In genomic region chr2:95031726-95032116, GRCh38 we compare ENCODE assay signal across 25 cellular contexts. TPM values are rescaled to one million over a fixed set of nuclear protein-coding genes. Genes with fewer than 3 reads are reported as not detected.
DNase-seq lines count a peak whose midpoint lies in the region; ATAC-seq and TF ChIP-seq lines count a peak whose summit lies in the region.
"Had no signal": no experiment of that assay in that cellular context is flagged by ENCODE, and none has a peak within 500 bp of the region (broad histone marks: within the 10 kb centered on the region; RNA-seq: fewer than 3 reads in every experiment).

No MANE protein-coding gene starts in this region.

- ATAC-seq in foreskin keratinocyte (peak; percentile 56), GM21447 (IDR thresholded peaks at IDR 0.05; ENCODE audit: unreplicated experiment) (no peak), HG02798 (IDR thresholded peaks at IDR 0.05; ENCODE audit: poor library complexity, unreplicated experiment) (no peak)
- ATAC-seq in effector memory CD8-positive, alpha-beta T cell (replicated peaks): no peak
- ATAC-seq: body of pancreas, right lobe of liver, WTC11 had no signal

- peaks cover 3 to 6% of the 10 kb centered on the region in 2 donors for H3K9me3 Mint-ChIP-seq in effector memory CD8-positive, alpha-beta T cell

- H3K36me3 Mint-ChIP-seq in effector memory CD8-positive, alpha-beta T cell (ENCODE audit: insufficient read depth): no peaks in the 10 kb centered on the region
- H3K36me3 Mint-ChIP-seq: mesothelial cell of epicardium; natural killer cell treated with Interleukin-12 subunit alpha and Interleukin-12 subunit beta and Interleukin-15 and Interleukin-18, amount 100 ng/mL, for 72 hours; WTC11 had no signal

- no peak overlapping the region for H3K27ac ChIP-seq in mammary epithelial cell (ENCODE audit: insufficient read depth, low read depth, low read length)
- no peak overlapping the region for H3K27ac ChIP-seq in breast epithelium
- H3K27ac ChIP-seq in foreskin keratinocyte: no peak overlapping the region
- H3K27ac ChIP-seq: 22Rv1, body of pancreas, colonic mucosa, ovary, Peyer's patch, right lobe of liver, thoracic aorta had no signal

- no TSS peak for BruUV-seq in mammary epithelial cell (replicated peaks; lab: Mats Ljungman, UMichigan)

- H3K4me3 Mint-ChIP-seq in effector memory CD8-positive, alpha-beta T cell: no peak overlapping the region
- H3K4me3 Mint-ChIP-seq: activated T-cell treated with anti-CD3 and anti-CD28 coated beads, Interleukin-2, amount 50 U/mL, for 24 hours; mesothelial cell of epicardium; natural killer cell treated with Interleukin-12 subunit alpha and Interleukin-12 subunit beta and Interleukin-15 and Interleukin-18, amount 100 ng/mL, for 72 hours; WTC11 had no signal

- no peak for TF ChIP-seq POLR2A in breast epithelium (IDR thresholded peaks at IDR 0.05)

- TF ChIP-seq CTCF in mammary epithelial cell (conservative IDR thresholded peaks at IDR 0.05 in 1 of 2, IDR thresholded peaks at IDR 0.05 in 1 of 2; ENCODE audit: extremely low read depth in 1 of 2, insufficient read depth in 1 of 2, low read depth in 1 of 2, low read length in 2 of 2) (no peak), breast epithelium (IDR thresholded peaks at IDR 0.05) (no peak), foreskin keratinocyte (conservative IDR thresholded peaks at IDR 0.05) (no peak)

- no peak overlapping the region for H3K27ac Mint-ChIP-seq in effector memory CD8-positive, alpha-beta T cell
- H3K27ac Mint-ChIP-seq: mesothelial cell of epicardium; natural killer cell treated with Interleukin-12 subunit alpha and Interleukin-12 subunit beta and Interleukin-15 and Interleukin-18, amount 100 ng/mL, for 72 hours; WTC11 had no signal

- H3K4me1 ChIP-seq in mammary epithelial cell (ENCODE audit: insufficient read depth, low read length) (no peaks in the 10 kb centered on the region), breast epithelium (no peaks in the 10 kb centered on the region), foreskin keratinocyte (no peaks in the 10 kb centered on the region)
- H3K4me1 ChIP-seq: Caco-2, colonic mucosa, Peyer's patch, right lobe of liver had no signal

- CTCF ChIA-PET in mammary epithelial cell (lab: Charles Lee; ENCODE audit: low non-redundant PET): no interaction called here

- no peak overlapping the region for H3K9ac ChIP-seq in mammary epithelial cell (ENCODE audit: insufficient read depth, low read length)

- no CpG with 5 or more reads among the region's 1 CpG for WGBS in mammary epithelial cell (ENCODE audit: low coverage, missing lambda C conversion rate)

- no peak overlapping the region for H3K4me3 ChIP-seq in mammary epithelial cell (replicated peaks in 1 of 3; ENCODE audit: insufficient read depth in 1 of 3, low read depth in 2 of 3, low read length in 3 of 3)
- no peak overlapping the region for H3K4me3 ChIP-seq in breast epithelium
- H3K4me3 ChIP-seq: body of pancreas, colonic mucosa, K562, ovary, Peyer's patch, right lobe of liver, thoracic aorta had no signal

- H3K27me3 ChIP-seq in mammary epithelial cell (ENCODE audit: insufficient read depth, low read length) (peaks cover 10% of the 10 kb centered on the region), breast epithelium (peaks cover 0 to 37% of the 10 kb centered on the region in 2 donors), foreskin keratinocyte (peaks cover 72% of the 10 kb centered on the region)
- H3K27me3 ChIP-seq: body of pancreas, ovary, right lobe of liver had no signal

- no peak overlapping the region for H2AFZ ChIP-seq in mammary epithelial cell (ENCODE audit: low read depth, low read length)

- dilution Hi-C loops in mammary epithelial cell (cut with HindIII; ENCODE audit: low sequenced_read_pairs): no loop called here

- no peaks in the 10 kb centered on the region for H3K79me2 ChIP-seq in mammary epithelial cell (ENCODE audit: insufficient read depth, low read length)

- no peaks in the 10 kb centered on the region for H3K4me1 Mint-ChIP-seq in effector memory CD8-positive, alpha-beta T cell (ENCODE audit: low read depth in 2 of 2)

- no peak overlapping the region for H3K4me2 ChIP-seq in mammary epithelial cell (ENCODE audit: insufficient read depth, low read depth, low read length)

- no peaks in the 10 kb centered on the region for H4K20me1 ChIP-seq in mammary epithelial cell (ENCODE audit: insufficient read depth, low read length)

- DNase-seq in SIG-M5 treated with dmso at 0.1 percent for 504 hours (lab: John Stamatoyannopoulos, UW; ENCODE audit: unreplicated experiment) (peak; percentile 13), SIG-M5 (lab: John Stamatoyannopoulos, UW) (no peak), mammary epithelial cell (peak; percentile 26), breast epithelium (ENCODE audit: low spot score in 2 of 2) (no peak), foreskin keratinocyte (peak in 1 of 2 donors; percentile 52)
- DNase-seq in effector memory CD8-positive, alpha-beta T cell: no peak
- DNase-seq: activated CD8-positive, alpha-beta memory T cell treated with anti-CD3 and anti-CD28 coated beads for 24 hours; activated T-cell treated with anti-CD3 and anti-CD28 coated beads, Interleukin-2, amount 50 U/mL, for 24 hours; body of pancreas; Caco-2; colonic mucosa; NCI-H1436 treated with DMSO at 0.1 percent for 48 hours; NCI-H510A; ovary; Peyer's patch had no signal

- peaks cover 10 to 44% of the 10 kb centered on the region in 2 donors for H3K27me3 Mint-ChIP-seq in effector memory CD8-positive, alpha-beta T cell
- H3K27me3 Mint-ChIP-seq: activated T-cell treated with anti-CD3 and anti-CD28 coated beads, Interleukin-2, amount 50 U/mL, for 24 hours had no signal

- H3K9me3 ChIP-seq in mammary epithelial cell (replicated peaks; ENCODE audit: insufficient read depth, low read length) (no peaks in the 10 kb centered on the region), breast epithelium (no peaks in the 10 kb centered on the region)
- H3K9me3 ChIP-seq: body of pancreas, Caco-2, colonic mucosa, ovary, Peyer's patch, right lobe of liver, thoracic aorta had no signal

- in situ Hi-C loops in mammary epithelial cell (cut with MboI; ENCODE audit: low sequenced_read_pairs in 2 of 2): no loop called here

- intact Hi-C loops in mammary epithelial cell (cut with micrococcal nuclease): no loop called here
- intact Hi-C loops in breast epithelium (cut with DNase I; ENCODE audit: low total_unique reads): no loop called here

- H3K36me3 ChIP-seq in mammary epithelial cell (ENCODE audit: insufficient read depth, low read length): no peaks in the 10 kb centered on the region
- H3K36me3 ChIP-seq in breast epithelium: no peaks in the 10 kb centered on the region
- H3K36me3 ChIP-seq: colonic mucosa, ovary, Peyer's patch, right lobe of liver, thoracic aorta had no signal

RNA-seq across cellular contexts. Expression of gene MAL, which starts 6.2 kb away (rescaled TPM):
- total RNA-seq in mammary epithelial cell (not detected), breast epithelium (1 to 10 TPM in 1 of 3 donors, under 1 TPM in 1, not detected in 1; 0.32 to 2.3 TPM), foreskin keratinocyte (not detected in 2 replicates)
- polyA plus RNA-seq in mammary epithelial cell (not detected), foreskin keratinocyte (not detected in 2 replicates)
- not detected for polyA minus RNA-seq in mammary epithelial cell
- total RNA-seq: body of pancreas, Caco-2, K562, mesothelial cell of epicardium, SK-MEL-5, thoracic aorta had no signal
- polyA plus RNA-seq: K562 had no signal

Comparison
In these comparisons a context has a peak if more than half of its experiments do, and no peak if none do; other contexts are left out.
1. DNase-seq: peak in SIG-M5 treated with dmso at 0.1 percent for 504 hours (single experiment) and mammary epithelial cell (single experiment); none in SIG-M5 (single experiment), breast epithelium (0 of 2) and effector memory CD8-positive, alpha-beta T cell (0 of 3).